Comparison of ENCODE assay signal across 8 cellular contexts in genomic region chr19:42176649-42176989, GRCh38. TPM values are rescaled to one million over a fixed set of nuclear protein-coding genes. Genes with fewer than 3 reads are reported as not detected.
DNase-seq lines count a peak whose midpoint lies in the region; FAIRE-seq and TF ChIP-seq lines count a peak whose summit lies in the region.

No MANE protein-coding gene starts in this region.

- no peak overlapping the region for H3K27ac Mint-ChIP-seq in HFFc6

- no peak for DNase-seq in AG10803 (ENCODE audit: low read depth)
- DNase-seq in HFFc6: no peak
- DNase-seq in ascending aorta (ENCODE audit: low spot score in 2 of 2): no peak
- DNase-seq in kidney epithelial cell (ENCODE audit: low read depth): no peak
- DNase-seq in testis: no peak
- DNase-seq in urothelium cell line (ENCODE audit: low spot score): no peak
- no peak for DNase-seq in NCI-H69 (lab: John Stamatoyannopoulos, UW)
- no peak for DNase-seq in HTR-8/SVneo (ENCODE audit: insufficient read length, low spot score)

- peaks cover 17% of the 10 kb centered on the region for H3K27me3 Mint-ChIP-seq in HFFc6 (ENCODE audit: insufficient read depth)

- peak overlapping the region; percentile 88 for H3K4me3 Mint-ChIP-seq in HFFc6

- H3K4me3 ChIP-seq in AG10803 (ENCODE audit: low read length) (peak overlapping the region; percentile 60), ascending aorta (peak overlapping the region; percentile 55 to 73), kidney epithelial cell (ENCODE audit: low read depth, low read length) (peak overlapping the region; percentile 25), testis (peak overlapping the region; percentile 39 to 41)

- TF ChIP-seq CTCF in AG10803 (conservative IDR thresholded peaks at IDR 0.05; ENCODE audit: low read length) (no peak), HFFc6 (IDR thresholded peaks at IDR 0.05) (no peak), ascending aorta (IDR thresholded peaks at IDR 0.05) (no peak), kidney epithelial cell (IDR thresholded peaks at IDR 0.05; ENCODE audit: insufficient read depth, low read length, poor library complexity, severe bottlenecking) (no peak), testis (IDR thresholded peaks at IDR 0.05) (no peak)

- no peak for FAIRE-seq in urothelium cell line (lab: Jason Lieb, UNC)
- no peak for FAIRE-seq in HTR-8/SVneo (lab: Jason Lieb, UNC)

- no peaks in the 10 kb centered on the region for H3K9me3 Mint-ChIP-seq in HFFc6

- no peaks in the 10 kb centered on the region for H3K9me3 ChIP-seq in ascending aorta
- no peaks in the 10 kb centered on the region for H3K9me3 ChIP-seq in testis

- intact Hi-C loops in ascending aorta (cut with DNase I) (no loop called here), testis (cut with DNase I; ENCODE audit: low total_unique reads) (no loop called here)

- peaks cover 5 to 14% of the 10 kb centered on the region in 2 donors for H3K4me1 ChIP-seq in ascending aorta
- peaks cover 10% of the 10 kb centered on the region for H3K4me1 ChIP-seq in testis

- H3K27me3 ChIP-seq in ascending aorta (peaks cover 12% of the 10 kb centered on the region), kidney epithelial cell (ENCODE audit: control insufficient read depth, insufficient read depth, low read length) (peaks cover 66% of the 10 kb centered on the region), testis (no peaks in the 10 kb centered on the region)

- H3K36me3 ChIP-seq in ascending aorta: no peaks in the 10 kb centered on the region
- no peaks in the 10 kb centered on the region for H3K36me3 ChIP-seq in kidney epithelial cell (ENCODE audit: control insufficient read depth, insufficient read depth, low read length)
- H3K36me3 ChIP-seq in testis (ENCODE audit: low read depth, missing control alignments): no peaks in the 10 kb centered on the region

- no peak for TF ChIP-seq POLR2A in testis (IDR thresholded peaks at IDR 0.05)

- H3K36me3 Mint-ChIP-seq in HFFc6 (ENCODE audit: low read depth): no peaks in the 10 kb centered on the region

- H3K27ac ChIP-seq in ascending aorta (peak overlapping the region in 1 of 2 donors; percentile 13), testis (no peak overlapping the region)

- peaks cover 8% of the 10 kb centered on the region for H3K4me1 Mint-ChIP-seq in HFFc6 (ENCODE audit: low read depth)

- 1 to 2% methylated on average over 19 to 31 of the region's 31 CpGs for WGBS in testis, 2 donors

RNA-seq across cellular contexts. Expression of gene DEDD2, which starts 40.9 kb away (rescaled TPM):
- total RNA-seq in HFFc6 (2021; fragmentation: NEBNext Ultra II Directional; extraction: Animal tissue kit (Norgen Biotek cat#: 25700)): 10 to 100 TPM; 19.2 to 24.9 (median 20.2) TPM
- total RNA-seq in ascending aorta (30.2 TPM), kidney epithelial cell (42.9 and 47.3 TPM in 2 replicates), testis (10 to 100 TPM; 54.4 to 80.0 TPM)
- 40.7 TPM for polyA plus RNA-seq in testis (ENCODE audit: insufficient read depth, low read depth, low replicate concordance)

RNA-seq across cellular contexts. Expression of gene ZNF526, which starts 43.5 kb away (rescaled TPM):
- total RNA-seq in HFFc6 (2021; fragmentation: NEBNext Ultra II Directional; extraction: Animal tissue kit (Norgen Biotek cat#: 25700)): 10 to 100 TPM; 14.0 to 18.2 (median 16.1) TPM
- total RNA-seq in ascending aorta (7.0 TPM), kidney epithelial cell (6.1 and 7.3 TPM in 2 replicates), testis (10 to 100 TPM; 10.1 to 12.2 TPM)
- polyA plus RNA-seq in testis (ENCODE audit: insufficient read depth, low read depth, low replicate concordance): 10.1 TPM

RNA-seq across cellular contexts. Expression of gene POU2F2, which starts 44.4 kb away (rescaled TPM):
- 10 to 100 TPM in 1 of 6 experiments, 1 to 10 TPM in 5; 6.4 to 11.0 (median 7.8) TPM for total RNA-seq in HFFc6 (2021; fragmentation: NEBNext Ultra II Directional; extraction: Animal tissue kit (Norgen Biotek cat#: 25700))
- total RNA-seq in ascending aorta: not detected
- 1.4 and 2.3 TPM in 2 replicates for total RNA-seq in kidney epithelial cell
- 10 to 100 TPM in 1 of 2 donors, 1 to 10 TPM in 1; 9.4 to 20.6 TPM for total RNA-seq in testis
- polyA plus RNA-seq in testis (ENCODE audit: insufficient read depth, low read depth, low replicate concordance): 13.2 TPM
